ENCODE assay signal across 1 cellular context in genomic region chr20:25207149-25207959, GRCh38.
TF ChIP-seq lines count a peak whose summit lies in the region.

No MANE protein-coding gene starts in this region.

TF ChIP-seq in H1, 55 proteins besides CTCF, POLR2A, EP300 and RAD21 (continued from another document):
- TF ChIP-seq YY1 (IDR thresholded peaks at IDR 0.05; ENCODE audit: low read depth, low read length) (no peak), SRF (IDR thresholded peaks at IDR 0.05; ENCODE audit: low read depth, low read length) (no peak), MAFK (IDR thresholded peaks at IDR 0.05; ENCODE audit: low read depth, low read length) (no peak), SP4 (IDR thresholded peaks at IDR 0.05; ENCODE audit: low read length) (no peak)
